26 cellular contexts compared by ENCODE assay signal in genomic region chr5:41961736-41962135, GRCh38.
"Had no signal": no experiment of that assay in that cellular context is flagged by ENCODE, and none has a peak within 500 bp of the region (broad histone marks: within the 10 kb centered on the region; RNA-seq: fewer than 3 reads in every experiment).

No MANE protein-coding gene starts in this region.

- H3K4me1 ChIP-seq: colonic mucosa, esophagus squamous epithelium, gastrocnemius medialis, heart right ventricle, left lung, lower lobe of right lung had no signal

- H3K9me3 ChIP-seq: colonic mucosa had no signal

- H3K4me1 Mint-ChIP-seq: endodermal cell, mesothelial cell of epicardium had no signal

- H3K4me3 Mint-ChIP-seq: dendritic cell treated with granulocyte-macrophage colony-stimulating factor and Interleukin-4, amounts not matched to agents 40 ng/mL and 50 ng/mL, for 4 days; effector memory CD8-positive, alpha-beta T cell; endodermal cell; mesothelial cell of epicardium had no signal

- H3K27me3 Mint-ChIP-seq: dendritic cell treated with granulocyte-macrophage colony-stimulating factor and Interleukin-4, amounts not matched to agents 40 ng/mL and 50 ng/mL, for 4 days had no signal

- H3K27ac ChIP-seq: colonic mucosa, epithelial cell of prostate, esophagus squamous epithelium, gastrocnemius medialis, heart right ventricle, left lung, lower lobe of right lung had no signal

- DNase-seq: colonic mucosa; cortex of kidney; effector CD8-positive, alpha-beta T cell; effector memory CD8-positive, alpha-beta T cell; endodermal cell; erythroblast; esophagus squamous epithelium; foreskin fibroblast; foreskin melanocyte; gastrocnemius medialis; glutamatergic neuron; head of caudate nucleus; heart right ventricle; hippocampal formation; left cardiac atrium; left lung; left ventricle myocardium superior; lower lobe of right lung; mesenchymal stem cell; mucosa of descending colon had no signal

- H3K27ac Mint-ChIP-seq: dendritic cell treated with granulocyte-macrophage colony-stimulating factor and Interleukin-4, amounts not matched to agents 40 ng/mL and 50 ng/mL, for 4 days; effector memory CD8-positive, alpha-beta T cell; endodermal cell; mesothelial cell of epicardium had no signal

- H3K4me3 ChIP-seq: colonic mucosa, esophagus squamous epithelium, gastrocnemius medialis, heart right ventricle, left lung, lower lobe of right lung, mucosa of descending colon had no signal

- H3K36me3 ChIP-seq: colonic mucosa, esophagus squamous epithelium, gastrocnemius medialis, heart right ventricle, left lung, lower lobe of right lung had no signal

- FAIRE-seq: endometrium, islet of Langerhans, keratinocyte had no signal

- H3K27me3 ChIP-seq: colonic mucosa, esophagus squamous epithelium, gastrocnemius medialis, heart right ventricle, left lung had no signal
